In the genomic region with DNA sequence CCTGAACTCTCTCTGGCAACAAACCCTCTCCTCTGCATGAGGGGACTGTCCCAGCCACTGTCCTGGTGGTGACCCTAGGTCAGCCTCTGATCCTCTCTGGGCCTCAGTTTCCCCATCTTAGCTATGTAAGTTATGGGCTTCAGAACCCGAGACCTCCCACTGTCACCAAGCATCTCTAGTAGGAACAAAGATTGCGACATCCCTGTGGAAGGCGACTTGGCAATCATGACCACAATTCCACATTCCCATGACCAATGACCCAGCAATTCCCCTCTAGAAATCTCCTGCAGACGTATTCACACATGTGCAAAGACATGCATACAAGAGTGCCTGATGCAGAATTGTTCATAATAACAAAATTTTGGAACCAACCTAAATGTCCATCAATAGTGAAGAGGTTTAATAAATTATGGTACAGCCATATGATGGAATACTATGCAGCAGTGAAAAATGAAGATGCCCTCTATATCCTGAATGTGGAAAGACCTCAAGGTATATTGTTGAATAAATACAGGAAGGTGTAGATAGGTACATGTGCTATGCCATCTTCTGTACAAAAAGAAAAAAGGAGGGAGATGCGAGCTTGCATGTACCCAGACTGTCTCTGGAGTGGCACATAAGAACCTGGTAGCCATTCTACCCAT, we compare ENCODE assay signal across 26 cellular contexts. TPM values are rescaled to one million over a fixed set of nuclear protein-coding genes. Genes with fewer than 3 reads are reported as not detected.
DNase-seq lines count a peak whose midpoint lies in the region; FAIRE-seq and TF ChIP-seq lines count a peak whose summit lies in the region.
"Had no signal": no experiment of that assay in that cellular context is flagged by ENCODE, and none has a peak within 500 bp of the region (broad histone marks: within the 10 kb centered on the region; RNA-seq: fewer than 3 reads in every experiment).

No MANE protein-coding gene starts in this region.

- no peaks in the 10 kb centered on the region for H3K79me1 ChIP-seq in trophoblast cell (ENCODE audit: low read length)

- no peak overlapping the region for H2AFZ ChIP-seq in trophoblast cell (ENCODE audit: insufficient read depth, low read length, poor library complexity)

- H3K9me3 ChIP-seq in trophoblast cell (ENCODE audit: insufficient read depth, low read depth, low read length), result no peaks in the 10 kb centered on the region
- H3K9me3 ChIP-seq: BLaER1 had no signal

- H3K4me2 ChIP-seq in trophoblast cell (ENCODE audit: low read length), result no peak overlapping the region
- H3K4me2 ChIP-seq: BLaER1 had no signal

- no peak overlapping the region for H4K12ac ChIP-seq in trophoblast cell (ENCODE audit: low read depth, low read length)

- no peak overlapping the region for H4K8ac ChIP-seq in trophoblast cell (ENCODE audit: low read depth, low read length)

- no peak overlapping the region for H2BK12ac ChIP-seq in trophoblast cell (ENCODE audit: low read length)

- H3K23ac ChIP-seq in trophoblast cell (ENCODE audit: low read length), result no peak overlapping the region

- H3K4me3 ChIP-seq in choroid plexus epithelial cell (ENCODE audit: low read depth, low read length) (no peak overlapping the region), trophoblast cell (ENCODE audit: low read depth, low read length) (no peak overlapping the region)
- H3K4me3 ChIP-seq: BLaER1, GM12878 had no signal

- no peak overlapping the region for H2BK120ac ChIP-seq in trophoblast cell (ENCODE audit: insufficient read depth, low read length, poor library complexity)

- no peaks in the 10 kb centered on the region for H3K27me3 ChIP-seq in trophoblast cell (ENCODE audit: insufficient read depth, low read length)
- H3K27me3 ChIP-seq: BLaER1 had no signal

- no peak for FAIRE-seq in urothelium cell line (lab: Jason Lieb, UNC)
- FAIRE-seq: G401.6, GM12878 had no signal

- TF ChIP-seq EP300 in Ishikawa (IDR thresholded peaks at IDR 0.05; ENCODE audit: borderline replicate concordance), result no peak

- no peak overlapping the region for H3K27ac ChIP-seq in trophoblast cell (ENCODE audit: low read depth, low read length)
- H3K27ac ChIP-seq: BLaER1, RWPE1 had no signal

- H2AK5ac ChIP-seq in trophoblast cell (ENCODE audit: low read length), result no peak overlapping the region

- TF ChIP-seq CTCF in choroid plexus epithelial cell (conservative IDR thresholded peaks at IDR 0.05; ENCODE audit: low read depth, low read length), result no peak

- H3K14ac ChIP-seq in trophoblast cell (ENCODE audit: low read length), result no peak overlapping the region

- H3K4ac ChIP-seq in trophoblast cell (ENCODE audit: low read depth, low read length), result no peak overlapping the region

- no peak overlapping the region for H3K18ac ChIP-seq in trophoblast cell (ENCODE audit: low read length)

- WGBS in trophoblast cell (ENCODE audit: extremely low coverage, insufficient coverage, insufficient read length), result no CpG with 5 or more reads among the region's 5 CpGs

- H2BK5ac ChIP-seq in trophoblast cell (ENCODE audit: low read depth, low read length, poor library complexity), result no peak overlapping the region

- TF ChIP-seq RAD21 in Ishikawa (IDR thresholded peaks at IDR 0.05; ENCODE audit: low read depth), result no peak

- DNase-seq in EH (ENCODE audit: low read depth) (peak; percentile 10), choroid plexus epithelial cell (ENCODE audit: low read depth) (peak; percentile 16), trophoblast cell (peak; percentile 60 to 85), nucleus accumbens (lab: John Stamatoyannopoulos, UW) (no peak), urothelium cell line (ENCODE audit: low spot score) (no peak), NCI-H1436 treated with DMSO at 0.1 percent for 48 hours (lab: John Stamatoyannopoulos, UW) (no peak)
- DNase-seq in activated CD4-positive, alpha-beta T cell treated with anti-CD3 and anti-CD28 coated beads, Interleukin-2, amount 50 U/mL, for 4 hours, result no peak
- DNase-seq: 8988T; CD4-positive, CD25-positive, alpha-beta regulatory T cell; DMS153; DND-41; GOT3; HCEC 1CT; Kasumi-1; MV-4-11; NCI-H1105; NCI-H146; NCI-H1930; NCI-H446 treated with DMSO at 0.1 percent for 48 hours; NCI-H526 treated with DMSO at 0.1 percent for 48 hours; SHP77 had no signal

- no peaks in the 10 kb centered on the region for H3K79me2 ChIP-seq in trophoblast cell (ENCODE audit: control insufficient read depth, insufficient read depth, low read length, poor library complexity)

- H4K91ac ChIP-seq in trophoblast cell (ENCODE audit: low read depth, low read length), result no peak overlapping the region

- H3K36me3 ChIP-seq in trophoblast cell (ENCODE audit: control insufficient read depth in 1 of 2, insufficient read depth in 2 of 2, low read length in 2 of 2), result no peaks in the 10 kb centered on the region
- H3K36me3 ChIP-seq: BLaER1 had no signal

- H3K9ac ChIP-seq in trophoblast cell (ENCODE audit: low read length), result no peak overlapping the region
- H3K9ac ChIP-seq: BLaER1 had no signal

- no peaks in the 10 kb centered on the region for H3K4me1 ChIP-seq in trophoblast cell (ENCODE audit: control insufficient read depth in 1 of 2, insufficient read depth in 2 of 2, low read length in 2 of 2)
- H3K4me1 ChIP-seq: BLaER1 had no signal

TF ChIP-seq in Ishikawa, 13 proteins besides CTCF, POLR2A, EP300 and RAD21:
- no peak for TF ChIP-seq CREB1 (IDR thresholded peaks at IDR 0.05; ENCODE audit: low read depth)
- TF ChIP-seq REST (IDR thresholded peaks at IDR 0.05; ENCODE audit: low read depth), result no peak
- peak; percentile 81 for TF ChIP-seq CEBPB (IDR thresholded peaks at IDR 0.05)
- TF ChIP-seq, protein P1, sequence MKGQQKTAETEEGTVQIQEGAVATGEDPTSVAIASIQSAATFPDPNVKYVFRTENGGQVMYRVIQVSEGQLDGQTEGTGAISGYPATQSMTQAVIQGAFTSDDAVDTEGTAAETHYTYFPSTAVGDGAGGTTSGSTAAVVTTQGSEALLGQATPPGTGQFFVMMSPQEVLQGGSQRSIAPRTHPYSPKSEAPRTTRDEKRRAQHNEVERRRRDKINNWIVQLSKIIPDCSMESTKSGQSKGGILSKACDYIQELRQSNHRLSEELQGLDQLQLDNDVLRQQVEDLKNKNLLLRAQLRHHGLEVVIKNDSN (IDR thresholded peaks at IDR 0.05), result no peak
- TF ChIP-seq EGR1 (IDR thresholded peaks at IDR 0.05), result no peak

RNA-seq across cellular contexts. Expression of gene CNGB1, which starts 21.2 kb away (rescaled TPM):
- polyA plus RNA-seq in trophoblast cell (2013), result 0.11 and 0.12 TPM in 2 replicates
- polyA plus RNA-seq: CD4-positive, CD25-positive, alpha-beta regulatory T cell had no signal

RNA-seq across cellular contexts. Expression of gene ZNF319, which starts 50.8 kb away (rescaled TPM):
- polyA plus RNA-seq in trophoblast cell (2013), result 5.7 and 6.8 TPM in 2 replicates

RNA-seq across cellular contexts. Expression of gene USB1, which starts 51.5 kb away (rescaled TPM):
- 36.6 and 37.1 TPM in 2 replicates for polyA plus RNA-seq in trophoblast cell (2013)

Comparison
In these comparisons a context has a peak if more than half of its experiments do, and no peak if none do; other contexts are left out.
1. DNase-seq: peak in EH (single experiment), choroid plexus epithelial cell (single experiment) and trophoblast cell (2 of 2); none in activated CD4-positive, alpha-beta T cell treated with anti-CD3 and anti-CD28 coated beads, Interleukin-2, amount 50 U/mL, for 4 hours (0 of 2), nucleus accumbens (0 of 56), urothelium cell line (single experiment) and NCI-H1436 treated with DMSO at 0.1 percent for 48 hours (single experiment).